In genomic region chr20:32528905-32529670, GRCh38 we compare ENCODE assay signal across 14 cellular contexts. TPM values are rescaled to one million over a fixed set of nuclear protein-coding genes. Genes with fewer than 3 reads are reported as not detected.
A peak's percentile ranks its signal among the peaks of the same experiment; 100 is the strongest.
DNase-seq lines count a peak whose midpoint lies in the region; ATAC-seq, FAIRE-seq and TF ChIP-seq lines count a peak whose summit lies in the region.
"Had no signal": no experiment of that assay in that cellular context is flagged by ENCODE, and none has a peak within 500 bp of the region (broad histone marks: within the 10 kb centered on the region; RNA-seq: fewer than 3 reads in every experiment).

No MANE protein-coding gene starts in this region.

- no peak for TF ChIP-seq CTCF in HepG2 (CRISPR knock-in tag; IDR thresholded peaks at IDR 0.05)
- TF ChIP-seq CTCF in right lobe of liver (IDR thresholded peaks at IDR 0.05) = no peak
- no peak for TF ChIP-seq CTCF in activated CD8-positive, alpha-beta T cell treated with anti-CD3 and anti-CD28 coated beads for 36 hours (IDR thresholded peaks at IDR 0.05)

- H3K36me3 ChIP-seq in HepG2 (replicated peaks in 1 of 2; ENCODE audit: control insufficient read depth in 1 of 2, insufficient read depth in 2 of 2, low read length in 2 of 2) (peaks cover 1 to 4% of the 10 kb centered on the region in 2 experiments; a peak in 2 of 5 replicates), right lobe of liver (no peaks in the 10 kb centered on the region), thymus (ENCODE audit: control insufficient read depth, insufficient read depth) (peaks cover 15% of the 10 kb centered on the region)
- H3K36me3 ChIP-seq: pancreas had no signal

- H3K4me1 ChIP-seq in HepG2 (ENCODE audit: insufficient read depth, low read length) (peaks cover 66% of the 10 kb centered on the region), right lobe of liver (peaks cover 0 to 12% (median 3%) of the 10 kb centered on the region in 4 donors), thymus (ENCODE audit: control insufficient read depth, insufficient read depth, low read length) (peaks cover 82% of the 10 kb centered on the region)

- WGBS in HepG2 (ENCODE audit: low lambda C conversion rate) = 95% methylated on average over 10 of the region's 13 CpGs
- WGBS in right lobe of liver (ENCODE audit: insufficient coverage, low coverage, low lambda C conversion rate, missing lambda C conversion rate) = 100% methylated on average over 1 of the region's 13 CpGs
- WGBS in thymus = 96% methylated on average over 13 of the region's 13 CpGs

- no peak for FAIRE-seq in HepG2 (lab: Jason Lieb, UNC)
- FAIRE-seq: pancreas had no signal

- H3K27ac ChIP-seq in HepG2 (ENCODE audit: extremely low read length, insufficient read depth, low read length) = no peak overlapping the region
- H3K27ac ChIP-seq in right lobe of liver = no peak overlapping the region
- H3K27ac ChIP-seq in thymus (ENCODE audit: low read depth) = peak overlapping the region; percentile 86
- H3K27ac ChIP-seq: pancreas, SK-N-MC had no signal

- POLR2A ChIA-PET in HepG2 (lab: Yijun Ruan, JAX) = interaction anchor here (3.7 kb wide), 1 partner anchor 11 kb away, joined by 22 read pairs; no protein-coding TSS in a partner anchor
- POLR2A ChIA-PET in activated CD8-positive, alpha-beta T cell treated with anti-CD3 and anti-CD28 coated beads for 36 hours (lab: Charles Lee) = interaction anchor here (1.3 to 10.0 kb wide), 4 partner anchors 10 to 60 kb away, joined by 3 to 90 read pairs (median 6); no protein-coding TSS in a partner anchor

- H4K20me1 ChIP-seq in HepG2 (ENCODE audit: insufficient read depth, low read length) = no peaks in the 10 kb centered on the region

- peaks cover 86% of the 10 kb centered on the region for H3K4me1 Mint-ChIP-seq in activated CD8-positive, alpha-beta T cell treated with anti-CD3 and anti-CD28 coated beads for 36 hours (ENCODE audit: low read depth)
- H3K4me1 Mint-ChIP-seq in immature natural killer cell = peaks cover 81 to 94% of the 10 kb centered on the region in 2 donors

- H3K9me3 Mint-ChIP-seq in activated CD8-positive, alpha-beta T cell treated with anti-CD3 and anti-CD28 coated beads for 36 hours = no peaks in the 10 kb centered on the region
- no peaks in the 10 kb centered on the region for H3K9me3 Mint-ChIP-seq in immature natural killer cell

- H3K4me3 Mint-ChIP-seq in activated CD8-positive, alpha-beta T cell treated with anti-CD3 and anti-CD28 coated beads for 36 hours = peak overlapping the region; percentile 61
- H3K4me3 Mint-ChIP-seq in immature natural killer cell = peak overlapping the region in 4 of 5 donors; percentile 44 to 65 (median 58)

- intact Hi-C loops in HepG2 (cut with micrococcal nuclease; ENCODE audit: unreplicated experiment) = loop anchor here (10.0 kb wide), 1 partner anchor 246 kb away; no protein-coding TSS in a partner anchor
- intact Hi-C loops in right lobe of liver (cut with DNase I) = no loop called here
- intact Hi-C loops in activated CD8-positive, alpha-beta T cell treated with anti-CD3 and anti-CD28 coated beads for 36 hours (cut with micrococcal nuclease) = no loop called here

- CTCF ChIA-PET in HepG2 (lab: Yijun Ruan, JAX; ENCODE audit: low intra/inter-chr PET ratio, low total read pairs) = no interaction called here
- CTCF ChIA-PET in activated CD8-positive, alpha-beta T cell treated with anti-CD3 and anti-CD28 coated beads for 36 hours (lab: Charles Lee) = interaction anchor here (0.7 to 12.7 kb wide), 10 partner anchors 9 to 213 kb away, joined by 3 to 256 read pairs (median 4); partner anchors contain the start of gene C20orf203

- H3K9me3 ChIP-seq in HepG2 (ENCODE audit: low read length) (no peaks in the 10 kb centered on the region), right lobe of liver (no peaks in the 10 kb centered on the region), thymus (ENCODE audit: control insufficient read depth) (no peaks in the 10 kb centered on the region)
- H3K9me3 ChIP-seq: pancreas had no signal

- BruUV-seq in HepG2 (replicated peaks; lab: Mats Ljungman, UMichigan) = no TSS peak

- H3K27me3 ChIP-seq in HepG2 (ENCODE audit: control insufficient read depth in 1 of 2, insufficient read depth in 2 of 2, low read length in 2 of 2) = 0 out of 5 replicates have a peak, but pooled peaks cover 0 to 2% of the 10 kb centered on the region in 2 experiments
- no peaks in the 10 kb centered on the region for H3K27me3 ChIP-seq in right lobe of liver
- no peaks in the 10 kb centered on the region for H3K27me3 ChIP-seq in thymus (ENCODE audit: control insufficient read depth, insufficient read depth)
- H3K27me3 ChIP-seq: pancreas had no signal

- DNase-seq in HepG2 (ENCODE audit: low spot score) (no peak), right lobe of liver (no peak), immature natural killer cell (no peak), EL (no peak), occipital lobe (lab: John Stamatoyannopoulos, UW) (no peak)
- DNase-seq in activated CD8-positive, alpha-beta T cell treated with anti-CD3 and anti-CD28 coated beads for 36 hours = no peak
- DNase-seq: KBM-7, midbrain, NCI-H510A had no signal

- no peak overlapping the region for H3K4me3 ChIP-seq in HepG2 (replicated peaks in 1 of 3; ENCODE audit: insufficient read depth in 1 of 3, low read depth in 2 of 3, low read length in 3 of 3)
- no peak overlapping the region for H3K4me3 ChIP-seq in right lobe of liver
- H3K4me3 ChIP-seq in thymus (ENCODE audit: low read length) = peak overlapping the region; percentile 29
- H3K4me3 ChIP-seq: pancreas, SK-N-MC, skin epidermis had no signal

- no peaks in the 10 kb centered on the region for H3K27me3 Mint-ChIP-seq in activated CD8-positive, alpha-beta T cell treated with anti-CD3 and anti-CD28 coated beads for 36 hours
- peaks cover 0 to 5% (median 0%) of the 10 kb centered on the region in 3 donors for H3K27me3 Mint-ChIP-seq in immature natural killer cell (ENCODE audit: low read depth in 3 of 3)

- peak overlapping the region; percentile 94 for H3K27ac Mint-ChIP-seq in activated CD8-positive, alpha-beta T cell treated with anti-CD3 and anti-CD28 coated beads for 36 hours
- H3K27ac Mint-ChIP-seq in immature natural killer cell = peak overlapping the region; percentile 81 to 88 (median 85)

- H3K9ac ChIP-seq in HepG2 (ENCODE audit: insufficient read depth, low read depth, low read length) = no peak overlapping the region

- ATAC-seq in HepG2 (no peak), right lobe of liver (no peak), HG03457 (IDR thresholded peaks at IDR 0.05; ENCODE audit: unreplicated experiment) (no peak)
- ATAC-seq in activated CD8-positive, alpha-beta T cell treated with anti-CD3 and anti-CD28 coated beads for 36 hours = no peak

- H3K4me2 ChIP-seq in HepG2 (ENCODE audit: low read depth, low read length) = no peak overlapping the region

- H2AFZ ChIP-seq in HepG2 (ENCODE audit: low read length) = no peak overlapping the region

- no peaks in the 10 kb centered on the region for H3K79me2 ChIP-seq in HepG2 (ENCODE audit: insufficient read depth, low read length)

- no peak for TF ChIP-seq POLR2A in HepG2 (IDR thresholded peaks at IDR 0.05; ENCODE audit: insufficient read depth in 1 of 2, low read depth in 2 of 2, low read length in 2 of 2)
- TF ChIP-seq POLR2A in right lobe of liver (IDR thresholded peaks at IDR 0.05) = no peak

- TF ChIP-seq RAD21 in HepG2 (CRISPR knock-in tag; IDR thresholded peaks at IDR 0.05) = no peak

- TF ChIP-seq EP300 in HepG2 (IDR thresholded peaks at IDR 0.05; ENCODE audit: low read depth in 2 of 2, low read length in 2 of 2) = no peak
- no peak for TF ChIP-seq EP300 in HepG2 (CRISPR knock-in tag; IDR thresholded peaks at IDR 0.05; ENCODE audit: borderline replicate concordance)

- peaks cover 10% of the 10 kb centered on the region for H3K36me3 Mint-ChIP-seq in activated CD8-positive, alpha-beta T cell treated with anti-CD3 and anti-CD28 coated beads for 36 hours (ENCODE audit: low read depth)
- peaks cover 0 to 7% (median 0%) of the 10 kb centered on the region in 3 donors for H3K36me3 Mint-ChIP-seq in immature natural killer cell

- in situ Hi-C loops in HepG2 (cut with HindIII; ENCODE audit: extremely low pct_ligation_motif_present, low pct_unique_long_range_greater_than_20kb) = no loop called here

TF ChIP-seq in HepG2, 621 proteins besides CTCF, POLR2A, EP300 and RAD21 (continues in another document):
- TF ChIP-seq AHR (CRISPR knock-in tag; IDR thresholded peaks at IDR 0.05) (no peak), ZNF230 (CRISPR knock-in tag; IDR thresholded peaks at IDR 0.05) (no peak)

RNA-seq across cellular contexts. Expression of gene NOL4L, which starts 56.0 kb away (rescaled TPM):
- 16.6 and 16.9 TPM in 2 replicates for total RNA-seq in HepG2 (2016; rRNA removed; fragmentation: Illumina TruSeq; extraction: Trizol)
- 19.2 and 19.4 TPM in 2 replicates for total RNA-seq in HepG2 (2016; cell fraction: cytosol; rRNA removed; fragmentation: Illumina TruSeq; extraction: Trizol; ENCODE audit: low read depth)
- 14.6 and 17.1 TPM in 2 replicates for total RNA-seq in HepG2 (2016; cell fraction: insoluble cytoplasmic fraction; rRNA removed; fragmentation: Illumina TruSeq; extraction: Trizol)
- 21.3 and 24.1 TPM in 2 replicates for total RNA-seq in HepG2 (2016; cell fraction: membrane; rRNA removed; fragmentation: Illumina TruSeq; extraction: Trizol)
- 21.2 and 22.3 TPM in 2 replicates for total RNA-seq in HepG2 (2016; cell fraction: nucleus; rRNA removed; fragmentation: Illumina TruSeq; extraction: Trizol)
- 35.4 and 38.7 TPM in 2 replicates for polyA plus RNA-seq in HepG2 (2011; rRNA removed)
- polyA plus RNA-seq in HepG2 (2011; cell fraction: cytosol; rRNA removed) = 16.5 and 20.9 TPM in 2 replicates
- 91.0 and 107 TPM in 2 replicates for polyA plus RNA-seq in HepG2 (2011; cell fraction: nucleus; rRNA removed)
- polyA plus RNA-seq in HepG2 (2012) = 36.0 and 39.2 TPM in 2 replicates
- polyA plus RNA-seq in HepG2 (2016; cell fraction: cytosol; fragmentation: Illumina TruSeq; extraction: Trizol; ENCODE audit: low read depth) = 35.0 and 39.6 TPM in 2 replicates
- 21.6 and 26.9 TPM in 2 replicates for polyA plus RNA-seq in HepG2 (2016; cell fraction: insoluble cytoplasmic fraction; fragmentation: Illumina TruSeq; extraction: Trizol; ENCODE audit: low read depth)
- 31.2 and 32.6 TPM in 2 replicates for polyA plus RNA-seq in HepG2 (2016; cell fraction: membrane; fragmentation: Illumina TruSeq; extraction: Trizol; ENCODE audit: low read depth)
- 57.5 and 60.6 TPM in 2 replicates for polyA plus RNA-seq in HepG2 (2016; cell fraction: nucleus; fragmentation: Illumina TruSeq; extraction: Trizol; ENCODE audit: insufficient read depth, low read depth)
- 6.7 and 47.8 TPM in 2 replicates for polyA minus RNA-seq in HepG2 (2011; rRNA and poly(A)+ RNA removed; ENCODE audit: low replicate concordance)
- polyA minus RNA-seq in HepG2 (2011; cell fraction: cytosol; rRNA and poly(A)+ RNA removed) = 28.0 and 37.6 TPM in 2 replicates
- polyA minus RNA-seq in HepG2 (2011; cell fraction: nucleus; rRNA and poly(A)+ RNA removed) = 30.5 and 30.6 TPM in 2 replicates
- total RNA-seq in right lobe of liver = 1 to 10 TPM; 4.3 to 6.5 (median 5.7) TPM
- 10 to 100 TPM; 23.3 to 23.9 TPM for total RNA-seq in activated CD8-positive, alpha-beta T cell treated with anti-CD3 and anti-CD28 coated beads for 36 hours
- polyA plus RNA-seq in immature natural killer cell = 10 to 100 TPM in 1 of 3 donors, 1 to 10 TPM in 2; 4.1 to 17.2 (median 9.6) TPM
- 14.1 TPM for polyA plus RNA-seq in thymus
- 12.2 TPM for total RNA-seq in occipital lobe
